Comparison of ENCODE assay signal across 15 cellular contexts in genomic region chr11:35260342-35260985, GRCh38.
DNase-seq lines count a peak whose midpoint lies in the region; ATAC-seq and TF ChIP-seq lines count a peak whose summit lies in the region.
"Had no signal": no experiment of that assay in that cellular context is flagged by ENCODE, and none has a peak within 500 bp of the region (broad histone marks: within the 10 kb centered on the region; RNA-seq: fewer than 3 reads in every experiment).

No MANE protein-coding gene starts in this region.

- POLR2A ChIA-PET in AG04450 (lab: Yijun Ruan, JAX): interaction anchor here (0.6 to 0.7 kb wide), 2 partner anchors 14 to 96 kb away, joined by 3 to 4 read pairs; no protein-coding TSS in a partner anchor

- no peaks in the 10 kb centered on the region for H3K9me3 ChIP-seq in AG04450 (ENCODE audit: control insufficient read depth, insufficient read depth, low read length)
- no peaks in the 10 kb centered on the region for H3K9me3 ChIP-seq in lower lobe of right lung
- H3K9me3 ChIP-seq: heart left ventricle had no signal

- ATAC-seq in lower lobe of right lung (peak; percentile 66 to 82), GM19035 (IDR thresholded peaks at IDR 0.05; ENCODE audit: unreplicated experiment) (no peak), GM21447 (IDR thresholded peaks at IDR 0.05; ENCODE audit: unreplicated experiment) (no peak), GM19397 (IDR thresholded peaks at IDR 0.05; ENCODE audit: unreplicated experiment) (no peak)
- ATAC-seq: activated CD8-positive, alpha-beta memory T cell treated with anti-CD3 and anti-CD28 coated beads, Interleukin-2, amount 10 ng/mL, durations not matched to agents 7 days and 5 days had no signal

- peaks cover 5% of the 10 kb centered on the region for H3K4me1 ChIP-seq in lower lobe of right lung

- DNase-seq in AG04450 (ENCODE audit: low read depth, low spot score) (peak; percentile 72), HS-5 (ENCODE audit: low read depth) (peak; percentile 65), astrocyte of the spinal cord (ENCODE audit: low read depth, low spot score) (peak; percentile 90), lower lobe of right lung (no peak), SK-N-DZ (ENCODE audit: low spot score) (no peak)
- DNase-seq: activated CD8-positive, alpha-beta memory T cell treated with anti-CD3 and anti-CD28 coated beads, Interleukin-2, amount 10 ng/mL, durations not matched to agents 7 days and 5 days; amygdala; heart left ventricle; NCI-H524 treated with DMSO at 0.1 percent for 48 hours; small intestine; T-helper 2 cell had no signal

- H3K27ac ChIP-seq in AG04450 (ENCODE audit: low read depth, low read length) (peak overlapping the region; percentile 59), lower lobe of right lung (no peak overlapping the region)
- H3K27ac ChIP-seq: C4-2B had no signal

- H3K27me3 ChIP-seq in AG04450 (ENCODE audit: control insufficient read depth, insufficient read depth, low read length) (no peaks in the 10 kb centered on the region), lower lobe of right lung (ENCODE audit: low read depth) (no peaks in the 10 kb centered on the region)
- H3K27me3 ChIP-seq: heart left ventricle had no signal

- in situ Hi-C loops in astrocyte of the spinal cord (cut with HindIII; ENCODE audit: low sequenced_read_pairs): no loop called here

- TF ChIP-seq CTCF in AG04450 (IDR thresholded peaks at IDR 0.05; ENCODE audit: low read depth, low read length): no peak
- TF ChIP-seq CTCF in astrocyte of the spinal cord (IDR thresholded peaks at IDR 0.05; ENCODE audit: low read depth, low read length): no peak
- no peak for TF ChIP-seq CTCF in lower lobe of right lung (IDR thresholded peaks at IDR 0.05)

- H3K36me3 ChIP-seq in lower lobe of right lung: no peaks in the 10 kb centered on the region
- H3K36me3 ChIP-seq: heart left ventricle had no signal

- H3K4me3 ChIP-seq in AG04450 (ENCODE audit: low read depth, low read length): no peak overlapping the region
- H3K4me3 ChIP-seq in astrocyte of the spinal cord (ENCODE audit: low read depth, low read length): no peak overlapping the region
- no peak overlapping the region for H3K4me3 ChIP-seq in lower lobe of right lung
- H3K4me3 ChIP-seq: heart left ventricle had no signal

- intact Hi-C loops in lower lobe of right lung (cut with DNase I): no loop called here

- CTCF ChIA-PET in AG04450 (lab: Charles Lee): interaction anchor here (1.0 kb wide), 1 partner anchor 131 kb away, joined by 3 read pairs; no protein-coding TSS in a partner anchor

Comparison
In these comparisons a context has a peak if more than half of its experiments do, and no peak if none do; other contexts are left out.
1. DNase-seq: peak in AG04450 (single experiment), HS-5 (single experiment) and astrocyte of the spinal cord (single experiment); none in lower lobe of right lung (single experiment) and SK-N-DZ (single experiment).
2. ATAC-seq: peak in lower lobe of right lung (2 of 2); none in GM19035 (single experiment), GM21447 (single experiment) and GM19397 (single experiment).